In genomic region chr1:69122373-69122772, GRCh38 we compare ENCODE assay signal across 32 cellular contexts.
"Had no signal": no experiment of that assay in that cellular context is flagged by ENCODE, and none has a peak within 500 bp of the region (broad histone marks: within the 10 kb centered on the region; RNA-seq: fewer than 3 reads in every experiment).

No MANE protein-coding gene starts in this region.

- ATAC-seq: naive thymus-derived CD8-positive, alpha-beta T cell; natural killer cell treated with Interleukin-12 subunit alpha and Interleukin-12 subunit beta and Interleukin-15 and Interleukin-18, amount 100 ng/mL, for 72 hours; psoas muscle; right cardiac atrium; right lobe of liver; stimulated activated effector memory CD8-positive, alpha-beta T cell treated with anti-CD3 and anti-CD28 coated beads, Interleukin-12 subunit alpha, Interleukin-12 subunit beta, amount 100 ng/mL, for 72 hours; stimulated activated naive B cell treated with anti-CD40 and anti-IgM and Interleukin-4, amounts not matched to agents 10 μg/mL and 1 μg/mL and 100 μg/mL, for 72 hours had no signal

- H3K79me2 ChIP-seq: parathyroid adenoma had no signal

- H3K27ac ChIP-seq: neutrophil, ovary, parathyroid adenoma, psoas muscle, right lobe of liver, stomach, suprapubic skin, testis, transverse colon, upper lobe of left lung, vagina had no signal

- H3K36me3 ChIP-seq: neutrophil, ovary, right lobe of liver, sigmoid colon, stomach, suprapubic skin, transverse colon, upper lobe of left lung, vagina had no signal

- H3K4me3 ChIP-seq: ovary, psoas muscle, right lobe of liver, sigmoid colon, stomach, suprapubic skin, testis, transverse colon, upper lobe of left lung, vagina had no signal

- H3K36me3 Mint-ChIP-seq: naive B cell; naive thymus-derived CD8-positive, alpha-beta T cell; natural killer cell treated with Interleukin-12 subunit alpha and Interleukin-12 subunit beta and Interleukin-15 and Interleukin-18, amount 100 ng/mL, for 72 hours; stimulated activated effector memory CD8-positive, alpha-beta T cell treated with anti-CD3 and anti-CD28 coated beads, Interleukin-12 subunit alpha, Interleukin-12 subunit beta, amount 100 ng/mL, for 72 hours; stimulated activated naive B cell treated with anti-CD40 and anti-IgM and Interleukin-4, amounts not matched to agents 10 μg/mL and 1 μg/mL and 100 μg/mL, for 72 hours had no signal

- FAIRE-seq: small intestine, urothelium cell line had no signal

- H3K4me1 ChIP-seq: parathyroid adenoma, psoas muscle, right lobe of liver, suprapubic skin, testis, transverse colon, upper lobe of left lung, vagina had no signal

- H2AFZ ChIP-seq: parathyroid adenoma had no signal

- H3K9ac ChIP-seq: parathyroid adenoma had no signal

- H3K27me3 ChIP-seq: neutrophil, ovary, right lobe of liver, sigmoid colon, stomach, suprapubic skin, testis, transverse colon, upper lobe of left lung, vagina had no signal

- DNase-seq: naive B cell; naive thymus-derived CD8-positive, alpha-beta T cell; nephron progenitor cell; nucleus accumbens; ovary; posterior cingulate gyrus; psoas muscle; right cardiac atrium; right lobe of liver; sigmoid colon; small intestine; stimulated activated CD4-positive, alpha-beta T cell treated with anti-CD3 and anti-CD28 coated beads, Interleukin-15, amount 100 ng/mL, for 24 hours; stimulated activated CD4-positive, alpha-beta T cell treated with anti-CD3 and anti-CD28 coated beads, Interleukin-2, amount 100 ng/mL, for 24 hours; stimulated activated CD4-positive, alpha-beta T cell treated with anti-CD3 and anti-CD28 coated beads, Interleukin-2, amount 100 ng/mL, for 48 hours; stimulated activated CD4-positive, alpha-beta T cell treated with anti-CD3 and anti-CD28 coated beads, Interleukin-4, amount 100 ng/mL, for 24 hours; stimulated activated naive B cell treated with anti-CD40 and anti-IgM and Interleukin-4, amounts not matched to agents 10 μg/mL and 1 μg/mL and 100 μg/mL, for 72 hours; stimulated activated naive CD4-positive, alpha-beta T cell treated with Interleukin-2 at 50 U/mL for 16 hours; stomach; substantia nigra; testis; transverse colon; upper lobe of left lung had no signal

- H3K9me3 ChIP-seq: neutrophil, ovary, psoas muscle, right lobe of liver, stomach, suprapubic skin, testis, transverse colon, upper lobe of left lung, vagina had no signal

- H3K4me1 Mint-ChIP-seq: naive B cell; naive thymus-derived CD8-positive, alpha-beta T cell; stimulated activated effector memory CD8-positive, alpha-beta T cell treated with anti-CD3 and anti-CD28 coated beads, Interleukin-12 subunit alpha, Interleukin-12 subunit beta, amount 100 ng/mL, for 72 hours; stimulated activated naive B cell treated with anti-CD40 and anti-IgM and Interleukin-4, amounts not matched to agents 10 μg/mL and 1 μg/mL and 100 μg/mL, for 72 hours had no signal

- H3K27me3 Mint-ChIP-seq: naive B cell; naive thymus-derived CD8-positive, alpha-beta T cell; natural killer cell treated with Interleukin-12 subunit alpha and Interleukin-12 subunit beta and Interleukin-15 and Interleukin-18, amount 100 ng/mL, for 72 hours; progenitor cell of endocrine pancreas; stimulated activated naive B cell treated with anti-CD40 and anti-IgM and Interleukin-4, amounts not matched to agents 10 μg/mL and 1 μg/mL and 100 μg/mL, for 72 hours; stimulated activated naive CD8-positive, alpha-beta T cell treated with anti-CD3 and anti-CD28 coated beads, Interleukin-15, Interleukin-2, amounts not matched to agents 100 ng/mL and 50 ng/mL, for 24 hours had no signal

- H3K4me3 Mint-ChIP-seq: naive B cell; naive thymus-derived CD8-positive, alpha-beta T cell; natural killer cell treated with Interleukin-12 subunit alpha and Interleukin-12 subunit beta and Interleukin-15 and Interleukin-18, amount 100 ng/mL, for 72 hours; nephron progenitor cell; neural crest cell; stimulated activated effector memory CD8-positive, alpha-beta T cell treated with anti-CD3 and anti-CD28 coated beads, Interleukin-12 subunit alpha, Interleukin-12 subunit beta, amount 100 ng/mL, for 72 hours; stimulated activated naive B cell treated with anti-CD40 and anti-IgM and Interleukin-4, amounts not matched to agents 10 μg/mL and 1 μg/mL and 100 μg/mL, for 72 hours; stimulated activated naive CD8-positive, alpha-beta T cell treated with anti-CD3 and anti-CD28 coated beads, Interleukin-15, Interleukin-2, amounts not matched to agents 100 ng/mL and 50 ng/mL, for 24 hours had no signal

- H3K27ac Mint-ChIP-seq: naive B cell; naive thymus-derived CD8-positive, alpha-beta T cell; natural killer cell treated with Interleukin-12 subunit alpha and Interleukin-12 subunit beta and Interleukin-15 and Interleukin-18, amount 100 ng/mL, for 72 hours; nephron progenitor cell; progenitor cell of endocrine pancreas; stimulated activated effector memory CD8-positive, alpha-beta T cell treated with anti-CD3 and anti-CD28 coated beads, Interleukin-12 subunit alpha, Interleukin-12 subunit beta, amount 100 ng/mL, for 72 hours; stimulated activated naive B cell treated with anti-CD40 and anti-IgM and Interleukin-4, amounts not matched to agents 10 μg/mL and 1 μg/mL and 100 μg/mL, for 72 hours; stimulated activated naive CD8-positive, alpha-beta T cell treated with anti-CD3 and anti-CD28 coated beads, Interleukin-15, Interleukin-2, amounts not matched to agents 100 ng/mL and 50 ng/mL, for 24 hours had no signal
